Comparison of ENCODE assay signal across 8 cellular contexts in the genomic region with DNA sequence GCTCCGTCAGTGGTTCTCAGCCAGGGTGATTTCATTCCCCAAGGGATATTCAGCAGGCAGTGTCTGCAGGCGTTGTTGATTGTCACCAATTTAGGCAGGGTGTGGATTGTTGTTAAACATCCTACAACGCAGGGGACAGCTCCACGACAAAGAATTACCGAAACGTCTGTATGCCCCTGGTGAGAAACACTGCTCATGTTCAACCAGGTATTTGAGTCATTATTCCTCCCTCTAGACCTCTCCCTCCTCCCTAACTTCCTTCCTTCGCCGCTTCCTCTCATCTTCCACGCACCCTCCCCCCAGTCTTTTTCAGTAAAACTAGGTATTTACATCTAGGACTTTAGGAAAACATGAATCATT. TPM values are rescaled to one million over a fixed set of nuclear protein-coding genes. Genes with fewer than 3 reads are reported as not detected.
DNase-seq lines count a peak whose midpoint lies in the region; ATAC-seq and TF ChIP-seq lines count a peak whose summit lies in the region.

No MANE protein-coding gene starts in this region.

- no peaks in the 10 kb centered on the region for H3K27me3 ChIP-seq in CD8-positive, alpha-beta T cell (ENCODE audit: insufficient read depth, low read length)
- H3K27me3 ChIP-seq in IMR-90 (ENCODE audit: control insufficient read depth, insufficient read depth, low read length) (no peaks in the 10 kb centered on the region), psoas muscle (ENCODE audit: insufficient read depth in 3 of 3, low read length in 2 of 3) (no peaks in the 10 kb centered on the region)

- no peak overlapping the region for H3K56ac ChIP-seq in IMR-90 (ENCODE audit: extremely low read depth, insufficient read depth, low read length)

- H2AK5ac ChIP-seq in IMR-90 (ENCODE audit: low read depth, low read length) = no peak overlapping the region

- no peak overlapping the region for H3K14ac ChIP-seq in IMR-90 (replicated peaks; ENCODE audit: low read depth, low read length)

- dilution Hi-C loops in IMR-90 (cut with HindIII; ENCODE audit: low sequenced_read_pairs, unreplicated experiment) = no loop called here

- CTCF ChIA-PET in CD8-positive, alpha-beta T cell (lab: Charles Lee) = interaction anchor here (1.0 to 1.6 kb wide), 2 partner anchors 13 to 18 kb away, joined by 3 to 4 read pairs; no protein-coding TSS in a partner anchor
- CTCF ChIA-PET in IMR-90 (lab: Yijun Ruan, JAX) = no interaction called here
- CTCF ChIA-PET in activated CD4-positive, alpha-beta memory T cell treated with anti-CD3 and anti-CD28 coated beads for 36 hours (lab: Charles Lee) = no interaction called here
- CTCF ChIA-PET in HEK293T (lab: Yijun Ruan, JAX) = no interaction called here

- peaks cover 25% of the 10 kb centered on the region for H3K9me1 ChIP-seq in IMR-90 (ENCODE audit: insufficient read depth, low read length)

- peaks cover 36 to 81% of the 10 kb centered on the region in 2 experiments for H3K79me1 ChIP-seq in IMR-90 (ENCODE audit: low read depth in 1 of 2, low read length in 2 of 2)

- no peaks in the 10 kb centered on the region for H3K27me3 Mint-ChIP-seq in CD8-positive, alpha-beta T cell (ENCODE audit: low read depth)
- no peaks in the 10 kb centered on the region for H3K27me3 Mint-ChIP-seq in activated CD4-positive, alpha-beta memory T cell treated with anti-CD3 and anti-CD28 coated beads for 36 hours

- no peak for TF ChIP-seq CTCF in CD8-positive, alpha-beta T cell (IDR thresholded peaks at IDR 0.05)
- TF ChIP-seq CTCF in IMR-90 (conservative IDR thresholded peaks at IDR 0.05; ENCODE audit: low read depth, low read length) (no peak), psoas muscle (IDR thresholded peaks at IDR 0.05) (no peak)

- H3K27ac ChIP-seq in CD8-positive, alpha-beta T cell (ENCODE audit: low read depth, low read length) = peak overlapping the region; percentile 34
- H3K27ac ChIP-seq in IMR-90 (ENCODE audit: insufficient read depth, low read length) (no peak overlapping the region), psoas muscle (no peak overlapping the region)

- peak; percentile 16 for ATAC-seq in CD8-positive, alpha-beta T cell
- ATAC-seq in IMR-90 (ENCODE audit: low read depth) = no peak
- no peak for ATAC-seq in psoas muscle

- H3K4me1 Mint-ChIP-seq in CD8-positive, alpha-beta T cell (ENCODE audit: low read depth) = peaks cover 96% of the 10 kb centered on the region
- H3K4me1 Mint-ChIP-seq in activated CD4-positive, alpha-beta memory T cell treated with anti-CD3 and anti-CD28 coated beads for 36 hours (ENCODE audit: low read depth) = peaks cover 94% of the 10 kb centered on the region

- no peak for TF ChIP-seq POLR2A in IMR-90 (IDR thresholded peaks at IDR 0.05; ENCODE audit: low read depth, low read length)

- H3K4me3 ChIP-seq in CD8-positive, alpha-beta T cell (ENCODE audit: low read depth, low read length) = peak overlapping the region; percentile 14
- no peak overlapping the region for H3K4me3 ChIP-seq in IMR-90 (ENCODE audit: insufficient read depth, low read depth, low read length)
- H3K4me3 ChIP-seq in psoas muscle = no peak overlapping the region

- H2BK20ac ChIP-seq in IMR-90 (ENCODE audit: low read depth, low read length) = no peak overlapping the region

- no peak overlapping the region for H3K4ac ChIP-seq in IMR-90 (ENCODE audit: low read depth, low read length)

- BruUV-seq in IMR-90 (replicated peaks; lab: Mats Ljungman, UMichigan) = no TSS peak

- no peak overlapping the region for H2BK5ac ChIP-seq in IMR-90 (ENCODE audit: low read depth, low read length, poor library complexity, severe bottlenecking)

- POLR2A ChIA-PET in CD8-positive, alpha-beta T cell (lab: Charles Lee) = interaction anchor here (1.1 to 2.0 kb wide), 3 partner anchors 13 to 299 kb away, joined by 3 to 8 read pairs (median 5); no protein-coding TSS in a partner anchor
- POLR2A ChIA-PET in IMR-90 (lab: Charles Lee; ENCODE audit: unreplicated experiment) = no interaction called here
- POLR2A ChIA-PET in activated CD4-positive, alpha-beta memory T cell treated with anti-CD3 and anti-CD28 coated beads for 36 hours (lab: Charles Lee) = interaction anchor here (0.8 to 1.5 kb wide), 3 partner anchors 8 to 49 kb away, joined by 4 to 5 read pairs (median 4); no protein-coding TSS in a partner anchor
- POLR2A ChIA-PET in HEK293T (lab: Yijun Ruan, JAX) = no interaction called here

- no peak overlapping the region for H3K23ac ChIP-seq in IMR-90 (ENCODE audit: low read depth, low read length)

- H4K5ac ChIP-seq in IMR-90 (ENCODE audit: low read depth, low read length) = no peak overlapping the region

- no peak overlapping the region for H4K91ac ChIP-seq in IMR-90 (ENCODE audit: insufficient read depth, low read depth, low read length)

- H3K9me3 Mint-ChIP-seq in CD8-positive, alpha-beta T cell = no peaks in the 10 kb centered on the region
- H3K9me3 Mint-ChIP-seq in activated CD4-positive, alpha-beta memory T cell treated with anti-CD3 and anti-CD28 coated beads for 36 hours = no peaks in the 10 kb centered on the region

- DNase-seq in CD8-positive, alpha-beta T cell = peak in 2 of 7 experiments; percentile 39 to 41
- DNase-seq in IMR-90 (no peak), lung microvascular endothelial cell (ENCODE audit: low read depth in 2 of 2) (peak; percentile 14 to 23), psoas muscle (no peak), kidney tubule cell (ENCODE audit: low spot score) (no peak), DMS153 (lab: John Stamatoyannopoulos, UW) (no peak), HEK293T (ENCODE audit: extremely low spot score) (no peak)
- DNase-seq in activated CD4-positive, alpha-beta memory T cell treated with anti-CD3 and anti-CD28 coated beads for 36 hours = peak; percentile 59

- no peak overlapping the region for H2AFZ ChIP-seq in IMR-90 (replicated peaks; ENCODE audit: low read length, poor library complexity)

- no peak overlapping the region for H3K18ac ChIP-seq in IMR-90 (ENCODE audit: low read depth, low read length)

- no peak overlapping the region for H2BK15ac ChIP-seq in IMR-90 (ENCODE audit: low read depth, low read length)

- H3K36me3 Mint-ChIP-seq in CD8-positive, alpha-beta T cell = peaks cover 20% of the 10 kb centered on the region
- peaks cover 23% of the 10 kb centered on the region for H3K36me3 Mint-ChIP-seq in activated CD4-positive, alpha-beta memory T cell treated with anti-CD3 and anti-CD28 coated beads for 36 hours

- in situ Hi-C loops in IMR-90 (cut with MboI; ENCODE audit: low sequenced_read_pairs) = loop anchor here (25.0 kb wide), 1 partner anchor 458 kb away; the partner anchor contains the start of genes C2orf49 and TGFBRAP1

- no peak overlapping the region for H4K8ac ChIP-seq in IMR-90 (ENCODE audit: low read depth in 2 of 2, low read length in 2 of 2)

- no peak overlapping the region for H2AK9ac ChIP-seq in IMR-90 (replicated peaks; ENCODE audit: low read depth, low read length, poor library complexity)

- WGBS in IMR-90 (ENCODE audit: extremely low coverage in 2 of 2, insufficient read length in 1 of 2), 2 experiments = 100% methylated on average over 3 of the region's 9 CpGs; no CpG with 5 or more reads in 1 of the 2 experiments
- 31 to 42% (median 42%) methylated on average over 9 of the region's 9 CpGs for WGBS in psoas muscle, 3 donors

- peak overlapping the region; percentile 96 for H3K27ac Mint-ChIP-seq in CD8-positive, alpha-beta T cell
- peak overlapping the region; percentile 92 for H3K27ac Mint-ChIP-seq in activated CD4-positive, alpha-beta memory T cell treated with anti-CD3 and anti-CD28 coated beads for 36 hours

- peaks cover 92% of the 10 kb centered on the region for H3K4me1 ChIP-seq in CD8-positive, alpha-beta T cell (ENCODE audit: insufficient read depth, low read length)
- H3K4me1 ChIP-seq in IMR-90 (ENCODE audit: control insufficient read depth, insufficient read depth, low read length) (peaks cover 18% of the 10 kb centered on the region), psoas muscle (peaks cover 56% of the 10 kb centered on the region)

- no peaks in the 10 kb centered on the region for H3K9me3 ChIP-seq in CD8-positive, alpha-beta T cell (ENCODE audit: low read length)
- H3K9me3 ChIP-seq in IMR-90 (ENCODE audit: control insufficient read depth, insufficient read depth, low read length) (no peaks in the 10 kb centered on the region), psoas muscle (no peaks in the 10 kb centered on the region)

- peak overlapping the region; percentile 67 for H3K4me3 Mint-ChIP-seq in CD8-positive, alpha-beta T cell
- H3K4me3 Mint-ChIP-seq in activated CD4-positive, alpha-beta memory T cell treated with anti-CD3 and anti-CD28 coated beads for 36 hours = peak overlapping the region; percentile 45

- peaks cover 30% of the 10 kb centered on the region for H4K20me1 ChIP-seq in IMR-90 (ENCODE audit: insufficient read depth, low read length)

- H3K4me2 ChIP-seq in IMR-90 (ENCODE audit: low read depth, low read length) = peak overlapping the region; percentile 23

- no peak for TF ChIP-seq RAD21 in IMR-90 (IDR thresholded peaks at IDR 0.05; ENCODE audit: low read length)

- no peak overlapping the region for H3K9ac ChIP-seq in IMR-90 (ENCODE audit: low read depth, low read length)

- H3K36me3 ChIP-seq in CD8-positive, alpha-beta T cell (ENCODE audit: insufficient read depth, low read length) = no peaks in the 10 kb centered on the region
- no peaks in the 10 kb centered on the region for H3K36me3 ChIP-seq in IMR-90 (ENCODE audit: control insufficient read depth, insufficient read depth, low read length)
- no peaks in the 10 kb centered on the region for H3K36me3 ChIP-seq in psoas muscle (ENCODE audit: insufficient read depth in 1 of 2, low read depth in 1 of 2)

- H2BK120ac ChIP-seq in IMR-90 (ENCODE audit: low read depth, low read length) = no peak overlapping the region

- intact Hi-C loops in CD8-positive, alpha-beta T cell (cut with DNase I, micrococcal nuclease) = loop anchor here (5.0 to 10.0 kb wide), 3 partner anchors 132 to 369 kb away; no protein-coding TSS in a partner anchor
- intact Hi-C loops in IMR-90 (cut with micrococcal nuclease) (no loop called here), psoas muscle (cut with DNase I) (no loop called here)
- intact Hi-C loops in activated CD4-positive, alpha-beta memory T cell treated with anti-CD3 and anti-CD28 coated beads for 36 hours (cut with micrococcal nuclease) = loop anchor here (5.0 kb wide), 3 partner anchors 118 to 397 kb away; partner anchors contain the start of gene UXS1

TF ChIP-seq in IMR-90, 13 proteins besides CTCF, POLR2A, EP300 and RAD21 (continues in another document):
- TF ChIP-seq CEBPB (IDR thresholded peaks at IDR 0.05; ENCODE audit: low read depth, low read length) = no peak

TF ChIP-seq in HEK293T, 16 proteins besides CTCF, POLR2A, EP300 and RAD21 (continues in another document):
- TF ChIP-seq CTBP1 (IDR thresholded peaks at IDR 0.05; ENCODE audit: borderline replicate concordance) (no peak), FOXA1 (IDR thresholded peaks at IDR 0.05) (no peak)

RNA-seq across cellular contexts. Expression of gene NCK2, which starts 50.8 kb away (rescaled TPM):
- total RNA-seq in CD8-positive, alpha-beta T cell = 10 to 100 TPM; 59.0 to 60.3 TPM
- total RNA-seq in IMR-90 (2012; rRNA removed) (15.8 and 25.8 TPM in 2 replicates), lung microvascular endothelial cell (33.1 and 47.8 TPM in 2 replicates), psoas muscle (10 to 100 TPM; 33.9 to 53.1 (median 41.1) TPM)
- polyA plus RNA-seq in IMR-90 (2012; rRNA removed) (22.2 and 29.5 TPM in 2 replicates), psoas muscle (100 to 1,000 TPM in 1 of 3 donors, 10 to 100 TPM in 2; 26.5 to 111 (median 39.6) TPM)
- polyA plus RNA-seq in IMR-90 (2012; cell fraction: cytosol; rRNA removed) = 21.0 and 45.4 TPM in 2 replicates
- 13.7 and 14.9 TPM in 2 replicates for polyA plus RNA-seq in IMR-90 (2012; cell fraction: nucleus; rRNA removed; ENCODE audit: low replicate concordance)
- 10 to 100 TPM; 81.8 to 85.8 TPM for total RNA-seq in activated CD4-positive, alpha-beta memory T cell treated with anti-CD3 and anti-CD28 coated beads for 36 hours

Comparison
In these comparisons a context has a peak if more than half of its experiments do, and no peak if none do; other contexts are left out.
1. DNase-seq: peak in activated CD4-positive, alpha-beta memory T cell treated with anti-CD3 and anti-CD28 coated beads for 36 hours (single experiment) and lung microvascular endothelial cell (2 of 2); none in IMR-90 (single experiment), psoas muscle (0 of 2), kidney tubule cell (single experiment), DMS153 (single experiment) and HEK293T (single experiment).
2. POLR2A ChIA-PET loops: an anchor here in CD8-positive, alpha-beta T cell (1.1 to 2.0 kb wide) and activated CD4-positive, alpha-beta memory T cell treated with anti-CD3 and anti-CD28 coated beads for 36 hours (0.8 to 1.5 kb wide); none called in IMR-90 and HEK293T.
3. intact Hi-C loops: an anchor here in CD8-positive, alpha-beta T cell (5.0 to 10.0 kb wide) and activated CD4-positive, alpha-beta memory T cell treated with anti-CD3 and anti-CD28 coated beads for 36 hours (5.0 kb wide); none called in IMR-90 and psoas muscle.